15 cellular contexts compared by ENCODE assay signal in genomic region chr5:149001154-149001553, GRCh38.
"Had no signal": no experiment of that assay in that cellular context is flagged by ENCODE, and none has a peak within 500 bp of the region (broad histone marks: within the 10 kb centered on the region; RNA-seq: fewer than 3 reads in every experiment).

No MANE protein-coding gene starts in this region.

- H3K79me2 ChIP-seq: parathyroid adenoma had no signal

- H2AFZ ChIP-seq: parathyroid adenoma had no signal

- H3K4me3 ChIP-seq: esophagus squamous epithelium, gastroesophageal sphincter, tibial nerve, vagina had no signal

- H3K27me3 ChIP-seq: esophagus squamous epithelium, tibial nerve, vagina had no signal

- H3K27ac ChIP-seq: esophagus squamous epithelium, gastroesophageal sphincter, parathyroid adenoma, tibial nerve, vagina had no signal

- H3K9me3 ChIP-seq: esophagus squamous epithelium, gastroesophageal sphincter, tibial nerve, vagina had no signal

- DNase-seq: activated B cell treated with CpG ODN at 0.5 μM for 24 hours; activated CD4-positive, alpha-beta T cell treated with anti-CD3 and anti-CD28 coated beads, Interleukin-2, amount 50 U/mL, for 1 hour; activated naive CD4-positive, alpha-beta T cell treated with anti-CD3 and anti-CD28 coated beads, Interleukin-2, amount 10 ng/mL, durations not matched to agents 7 days and 5 days; activated T-cell treated with anti-CD3 and anti-CD28 coated beads for 4 hours; amygdala; esophagus squamous epithelium; kidney; stimulated activated CD4-positive, alpha-beta T cell treated with anti-CD3 and anti-CD28 coated beads, Interleukin-2, amount 100 ng/mL, for 24 hours; stimulated activated naive B cell treated with anti-CD40 and anti-IgM and Interleukin-4, amounts not matched to agents 10 μg/mL and 1 μg/mL and 100 μg/mL, for 72 hours; T-helper 17 cell had no signal

- H3K36me3 ChIP-seq: esophagus squamous epithelium, gastroesophageal sphincter, vagina had no signal

- FAIRE-seq: colon, kidney had no signal
